Comparison of ENCODE assay signal across 1 cellular context in genomic region chr3:99818818-99819217, GRCh38.
TF ChIP-seq lines count a peak whose summit lies in the region.

No MANE protein-coding gene starts in this region.

TF ChIP-seq in K562, 482 proteins besides CTCF, POLR2A, EP300 and RAD21 (continued from another document):
- TF ChIP-seq ZFPM2 (CRISPR knock-in tag; IDR thresholded peaks at IDR 0.05) (no peak), MEF2A (IDR thresholded peaks at IDR 0.05; ENCODE audit: control insufficient read depth, low read depth, low read length) (no peak), THRB (CRISPR knock-in tag; conservative IDR thresholded peaks at IDR 0.05) (no peak), C11orf30 (IDR thresholded peaks at IDR 0.05; ENCODE audit: low read depth) (no peak), CBX5 (IDR thresholded peaks at IDR 0.05; ENCODE audit: borderline replicate concordance, low read depth) (no peak)
TF ChIP-seq in K562: peak in this region for 0.
